28 cellular contexts compared by ENCODE assay signal in genomic region chr12:115430636-115431035, GRCh38.
"Had no signal": no experiment of that assay in that cellular context is flagged by ENCODE, and none has a peak within 500 bp of the region (broad histone marks: within the 10 kb centered on the region; RNA-seq: fewer than 3 reads in every experiment).

No MANE protein-coding gene starts in this region.

- FAIRE-seq: colon, endometrium, endothelial cell of umbilical vein, frontal cortex had no signal

- H3K4me3 ChIP-seq: colonic mucosa, coronary artery, dorsolateral prefrontal cortex, esophagus muscularis mucosa, esophagus squamous epithelium, gastrocnemius medialis, gastroesophageal sphincter, heart left ventricle, heart right ventricle had no signal

- DNase-seq: colonic mucosa; cortex of kidney; dermis blood vessel endothelial cell; dorsolateral prefrontal cortex; effector CD4-positive, alpha-beta T cell; effector CD8-positive, alpha-beta T cell; effector memory CD4-positive, alpha-beta T cell; effector memory CD8-positive, alpha-beta T cell; endodermal cell; erythroblast; esophagus squamous epithelium; foreskin fibroblast; foreskin keratinocyte; foreskin melanocyte; gastrocnemius medialis; glutamatergic neuron; head of caudate nucleus; heart left ventricle; heart right ventricle had no signal

- H3K4me1 ChIP-seq: colonic mucosa, esophagus muscularis mucosa, esophagus squamous epithelium, foreskin keratinocyte, gastrocnemius medialis, gastroesophageal sphincter, heart left ventricle, heart right ventricle had no signal

- H3K27ac ChIP-seq: colonic mucosa, coronary artery, dorsolateral prefrontal cortex, epithelial cell of prostate, esophagus muscularis mucosa, esophagus squamous epithelium, foreskin keratinocyte, gastrocnemius medialis, gastroesophageal sphincter, heart left ventricle, heart right ventricle had no signal

- H3K36me3 ChIP-seq: colonic mucosa, esophagus muscularis mucosa, esophagus squamous epithelium, gastrocnemius medialis, gastroesophageal sphincter, heart left ventricle, heart right ventricle had no signal

- ATAC-seq: effector memory CD8-positive, alpha-beta T cell; esophagus mucosa; foreskin keratinocyte; gastrocnemius medialis; gastroesophageal sphincter; heart left ventricle; heart right ventricle had no signal

- H3K27me3 ChIP-seq: colonic mucosa, dorsolateral prefrontal cortex, esophagus muscularis mucosa, esophagus squamous epithelium, foreskin keratinocyte, gastrocnemius medialis, gastroesophageal sphincter, heart left ventricle had no signal

- H3K9me3 ChIP-seq: colonic mucosa, esophagus muscularis mucosa, esophagus squamous epithelium, gastrocnemius medialis, gastroesophageal sphincter, heart left ventricle had no signal
